In the genomic region with DNA sequence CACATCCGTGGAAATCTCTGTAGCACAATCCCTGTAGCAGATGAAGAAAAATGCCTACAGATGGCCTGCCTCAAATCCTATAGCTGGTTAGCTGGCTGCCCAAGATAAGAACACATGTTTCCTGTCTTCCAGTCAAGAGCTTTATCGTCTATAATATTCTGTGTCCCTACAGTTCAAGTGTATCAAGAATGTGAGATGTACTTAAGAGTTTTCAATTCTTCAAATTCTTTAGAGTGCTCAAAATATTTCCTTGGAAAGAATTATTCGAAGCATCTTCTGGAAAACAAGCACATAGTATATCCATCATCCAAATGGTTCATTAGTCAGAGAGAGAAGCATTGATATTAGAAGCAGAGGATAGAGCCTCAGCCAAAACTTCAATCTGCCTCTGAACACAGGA, we compare ENCODE assay signal across 24 cellular contexts.
DNase-seq lines count a peak whose midpoint lies in the region; ATAC-seq and TF ChIP-seq lines count a peak whose summit lies in the region.
"Had no signal": no experiment of that assay in that cellular context is flagged by ENCODE, and none has a peak within 500 bp of the region (broad histone marks: within the 10 kb centered on the region; RNA-seq: fewer than 3 reads in every experiment).

No MANE protein-coding gene starts in this region.

- no peak overlapping the region for H4K8ac ChIP-seq in mesendoderm (ENCODE audit: low read depth, low read length)

- TF ChIP-seq CTCF in astrocyte of the spinal cord (IDR thresholded peaks at IDR 0.05; ENCODE audit: low read depth, low read length) (no peak), MCF 10A (IDR thresholded peaks at IDR 0.05; ENCODE audit: unreplicated experiment) (no peak), ascending aorta (IDR thresholded peaks at IDR 0.05) (no peak)

- intact Hi-C loops in MCF 10A (cut with micrococcal nuclease) (no loop called here), ascending aorta (cut with DNase I) (no loop called here)

- H3K36me3 Mint-ChIP-seq in CD4-positive, CD25-positive, alpha-beta regulatory T cell = no peaks in the 10 kb centered on the region
- no peaks in the 10 kb centered on the region for H3K36me3 Mint-ChIP-seq in MCF 10A (ENCODE audit: insufficient read depth, unreplicated experiment)
- H3K36me3 Mint-ChIP-seq: activated naive CD8-positive, alpha-beta T cell had no signal

- H2BK15ac ChIP-seq in mesendoderm (replicated peaks; ENCODE audit: low read depth) = no peak overlapping the region

- no peak overlapping the region for H3K4me3 ChIP-seq in CD4-positive, CD25-positive, alpha-beta regulatory T cell (ENCODE audit: low read depth, low read length)
- H3K4me3 ChIP-seq in astrocyte of the spinal cord (ENCODE audit: low read depth, low read length) = no peak overlapping the region
- no peak overlapping the region for H3K4me3 ChIP-seq in mesendoderm (ENCODE audit: low read length)
- no peak overlapping the region for H3K4me3 ChIP-seq in ascending aorta
- H3K4me3 ChIP-seq: dorsolateral prefrontal cortex, mucosa of descending colon, tibial nerve had no signal

- peak overlapping the region; percentile 61 for H2BK120ac ChIP-seq in mesendoderm (ENCODE audit: low read depth, low read length)

- no peak overlapping the region for H3K9ac ChIP-seq in mesendoderm (ENCODE audit: low read length)

- WGBS in mesendoderm (ENCODE audit: extremely low coverage, insufficient coverage, low lambda C conversion rate) = no CpG with 5 or more reads among the region's 3 CpGs

- H3K79me2 ChIP-seq in mesendoderm (ENCODE audit: control insufficient read depth, insufficient read depth, low read length) = no peaks in the 10 kb centered on the region

- no peak overlapping the region for H3K4ac ChIP-seq in mesendoderm (ENCODE audit: low read depth, low read length)

- BruUV-seq in MCF 10A (replicated peaks; lab: Mats Ljungman, UMichigan) = no TSS peak

- CTCF ChIA-PET in MCF 10A (lab: Yijun Ruan, JAX) = no interaction called here

- no peak overlapping the region for H3K18ac ChIP-seq in mesendoderm (ENCODE audit: low read length)

- no peak for ATAC-seq in CD4-positive, CD25-positive, alpha-beta regulatory T cell (ENCODE audit: low read depth in 2 of 2)
- no peak for ATAC-seq in GM21528 (IDR thresholded peaks at IDR 0.05; ENCODE audit: low FRiP score, unreplicated experiment)
- ATAC-seq: activated CD4-positive, CD25-positive, alpha-beta regulatory T cell treated with anti-CD3 and anti-CD28 coated beads, Interleukin-2, amount 50 U/mL, for 24 hours; esophagus mucosa; mucosa of descending colon had no signal

- POLR2A ChIA-PET in MCF 10A (lab: Yijun Ruan, JAX) = no interaction called here

- peak overlapping the region in 2 of 3 donors; percentile 2 to 52 for H3K27ac Mint-ChIP-seq in CD4-positive, CD25-positive, alpha-beta regulatory T cell
- H3K27ac Mint-ChIP-seq in MCF 10A (ENCODE audit: low read depth, unreplicated experiment) = no peak overlapping the region
- H3K27ac Mint-ChIP-seq: activated naive CD8-positive, alpha-beta T cell had no signal

- no peak overlapping the region for H3K4me3 Mint-ChIP-seq in CD4-positive, CD25-positive, alpha-beta regulatory T cell
- no peak overlapping the region for H3K4me3 Mint-ChIP-seq in MCF 10A (ENCODE audit: unreplicated experiment)
- H3K4me3 Mint-ChIP-seq: activated naive CD8-positive, alpha-beta T cell had no signal

- H3K23ac ChIP-seq in mesendoderm (ENCODE audit: low read length) = no peak overlapping the region

- H3K4me2 ChIP-seq in mesendoderm (ENCODE audit: low read length) = no peak overlapping the region

- H4K5ac ChIP-seq in mesendoderm (ENCODE audit: low read length) = no peak overlapping the region

- peaks cover 15 to 36% (median 26%) of the 10 kb centered on the region in 4 donors for H3K4me1 Mint-ChIP-seq in CD4-positive, CD25-positive, alpha-beta regulatory T cell
- peaks cover 2% of the 10 kb centered on the region for H3K4me1 Mint-ChIP-seq in MCF 10A (ENCODE audit: insufficient read depth, unreplicated experiment)

- H3K79me1 ChIP-seq in mesendoderm (ENCODE audit: low read length) = no peaks in the 10 kb centered on the region

- H3K36me3 ChIP-seq in CD4-positive, CD25-positive, alpha-beta regulatory T cell (ENCODE audit: control insufficient read depth, insufficient read depth, low read length) = no peaks in the 10 kb centered on the region
- H3K36me3 ChIP-seq in mesendoderm (ENCODE audit: control insufficient read depth, insufficient read depth, low read length) (no peaks in the 10 kb centered on the region), ascending aorta (no peaks in the 10 kb centered on the region)
- H3K36me3 ChIP-seq: tibial nerve had no signal

- H2BK5ac ChIP-seq in mesendoderm (ENCODE audit: low read length) = no peak overlapping the region

- peaks cover 23% of the 10 kb centered on the region for H3K4me1 ChIP-seq in CD4-positive, CD25-positive, alpha-beta regulatory T cell (ENCODE audit: control insufficient read depth, insufficient read depth, low read length, poor library complexity, severe bottlenecking)
- H3K4me1 ChIP-seq in mesendoderm (ENCODE audit: control insufficient read depth, low read depth, low read length) (no peaks in the 10 kb centered on the region), ascending aorta (peaks cover 0 to 6% of the 10 kb centered on the region in 2 donors)

- in situ Hi-C loops in astrocyte of the spinal cord (cut with HindIII; ENCODE audit: low sequenced_read_pairs) = no loop called here

- H3K27ac ChIP-seq in CD4-positive, CD25-positive, alpha-beta regulatory T cell (ENCODE audit: insufficient read depth, low read length, poor library complexity, severe bottlenecking) = no peak overlapping the region
- H3K27ac ChIP-seq in mesendoderm (ENCODE audit: low read depth, low read length) (no peak overlapping the region), ascending aorta (no peak overlapping the region)
- H3K27ac ChIP-seq: dorsolateral prefrontal cortex, tibial nerve had no signal

- no peaks in the 10 kb centered on the region for H3K9me3 ChIP-seq in CD4-positive, CD25-positive, alpha-beta regulatory T cell (ENCODE audit: control insufficient read depth in 2 of 2, low read length in 2 of 2)
- H3K9me3 ChIP-seq in ascending aorta = no peaks in the 10 kb centered on the region
- H3K9me3 ChIP-seq: mucosa of descending colon, tibial nerve had no signal

- DNase-seq in CD4-positive, CD25-positive, alpha-beta regulatory T cell = no peak
- DNase-seq in NCI-H524 (lab: John Stamatoyannopoulos, UW) = peak; percentile 22 to 52
- DNase-seq in astrocyte of the spinal cord (ENCODE audit: low read depth, low spot score) = peak; percentile 20
- no peak for DNase-seq in mesendoderm
- DNase-seq in ecto neural progenitor cell (ENCODE audit: low spot score) = no peak
- no peak for DNase-seq in MCF 10A (ENCODE audit: unreplicated experiment)
- no peak for DNase-seq in ascending aorta (ENCODE audit: low spot score in 2 of 2)
- DNase-seq: activated CD8-positive, alpha-beta memory T cell treated with anti-CD3 and anti-CD28 coated beads for 24 hours; dorsolateral prefrontal cortex; HCEC 1CT; hypothalamus; kidney glomerular epithelial cell; mucosa of descending colon; NCI-H1930; NCI-H510A; retina; SHP77 treated with DMSO at 0.1 percent for 48 hours; stimulated activated naive CD4-positive, alpha-beta T cell treated with Interleukin-2 at 50 U/mL for 16 hours; T-helper 2 cell had no signal

- H3K27me3 Mint-ChIP-seq in CD4-positive, CD25-positive, alpha-beta regulatory T cell = no peaks in the 10 kb centered on the region
- no peaks in the 10 kb centered on the region for H3K27me3 Mint-ChIP-seq in MCF 10A (ENCODE audit: insufficient read depth, unreplicated experiment)
- H3K27me3 Mint-ChIP-seq: activated naive CD8-positive, alpha-beta T cell had no signal

- H3K9me3 Mint-ChIP-seq in CD4-positive, CD25-positive, alpha-beta regulatory T cell = peaks cover 0 to 1% (median 0%) of the 10 kb centered on the region in 7 donors
- no peaks in the 10 kb centered on the region for H3K9me3 Mint-ChIP-seq in MCF 10A (ENCODE audit: unreplicated experiment)

- H3K56ac ChIP-seq in mesendoderm (ENCODE audit: low read length) = no peak overlapping the region

- H2AK5ac ChIP-seq in mesendoderm (ENCODE audit: low read length) = no peak overlapping the region

- no peaks in the 10 kb centered on the region for H3K27me3 ChIP-seq in CD4-positive, CD25-positive, alpha-beta regulatory T cell (ENCODE audit: control insufficient read depth, insufficient read depth, low read length)
- H3K27me3 ChIP-seq in mesendoderm (ENCODE audit: insufficient read depth, low read length, poor library complexity) = no peaks in the 10 kb centered on the region
- H3K27me3 ChIP-seq in ascending aorta = no peaks in the 10 kb centered on the region
- H3K27me3 ChIP-seq: dorsolateral prefrontal cortex, tibial nerve had no signal

Comparison
In these comparisons a context has a peak if more than half of its experiments do, and no peak if none do; other contexts are left out.
1. DNase-seq: peak in NCI-H524 (2 of 2) and astrocyte of the spinal cord (single experiment); none in CD4-positive, CD25-positive, alpha-beta regulatory T cell (0 of 3), mesendoderm (single experiment), ecto neural progenitor cell (single experiment), MCF 10A (single experiment) and ascending aorta (0 of 2).